In genomic region chr9:134213508-134214394, GRCh38 we compare ENCODE assay signal across 26 cellular contexts. TPM values are rescaled to one million over a fixed set of nuclear protein-coding genes. Genes with fewer than 3 reads are reported as not detected.
DNase-seq lines count a peak whose midpoint lies in the region; FAIRE-seq and TF ChIP-seq lines count a peak whose summit lies in the region.
"Had no signal": no experiment of that assay in that cellular context is flagged by ENCODE, and none has a peak within 500 bp of the region (broad histone marks: within the 10 kb centered on the region; RNA-seq: fewer than 3 reads in every experiment).

No MANE protein-coding gene starts in this region.

- H3K27me3 ChIP-seq in BE2C (no peaks in the 10 kb centered on the region), Peyer's patch (no peaks in the 10 kb centered on the region), ovary (no peaks in the 10 kb centered on the region)
- H3K27me3 ChIP-seq: heart right ventricle had no signal

- intact Hi-C loops in kidney (cut with DNase I) = no loop called here
- intact Hi-C loops in ovary (cut with DNase I) = no loop called here

- peak overlapping the region; percentile 55 to 86 (median 72) for H3K27ac ChIP-seq in Peyer's patch
- no peak overlapping the region for H3K27ac ChIP-seq in kidney (ENCODE audit: low read depth in 2 of 2, low read length in 2 of 2)
- no peak overlapping the region for H3K27ac ChIP-seq in ovary

- H3K9me3 ChIP-seq in BE2C (0 out of 2 replicates have a peak, but pooled peaks cover 2% of the 10 kb centered on the region), Peyer's patch (no peaks in the 10 kb centered on the region), kidney (ENCODE audit: control insufficient read depth in 1 of 2, low read length in 2 of 2) (peaks cover 0 to 7% of the 10 kb centered on the region in 2 donors), ovary (no peaks in the 10 kb centered on the region)

- TF ChIP-seq CTCF in BE2C (IDR thresholded peaks at IDR 0.05; ENCODE audit: low read depth, low read length) (no peak), Peyer's patch (IDR thresholded peaks at IDR 0.05) (no peak), kidney (IDR thresholded peaks at IDR 0.05; ENCODE audit: borderline replicate concordance, extremely low read depth, insufficient read depth) (no peak), ovary (IDR thresholded peaks at IDR 0.05) (no peak), GM13976 (IDR thresholded peaks at IDR 0.05; ENCODE audit: borderline replicate concordance, control extremely low read depth, extremely low read depth, insufficient read depth, missing control alignments) (no peak)

- no peak for FAIRE-seq in kidney (lab: Jason Lieb, UNC)
- FAIRE-seq: GM12891 had no signal

- 62 to 77% (median 71%) methylated on average over 6 to 12 of the region's 12 CpGs for WGBS in ovary, 3 donors

- in situ Hi-C loops in GM13976 (cut with MboI; ENCODE audit: low sequenced_read_pairs, unreplicated experiment) = no loop called here

- no peaks in the 10 kb centered on the region for H3K36me3 ChIP-seq in BE2C
- no peaks in the 10 kb centered on the region for H3K36me3 ChIP-seq in Peyer's patch
- H3K36me3 ChIP-seq in kidney (ENCODE audit: control insufficient read depth in 1 of 2, insufficient read depth in 2 of 2, low read length in 2 of 2) = no peaks in the 10 kb centered on the region
- H3K36me3 ChIP-seq in ovary = no peaks in the 10 kb centered on the region
- H3K36me3 ChIP-seq: heart right ventricle had no signal

- no peak for TF ChIP-seq POLR2A in Peyer's patch (IDR thresholded peaks at IDR 0.05)
- TF ChIP-seq POLR2A in ovary (IDR thresholded peaks at IDR 0.05) = no peak

- H3K4me3 ChIP-seq in BE2C (ENCODE audit: low read depth, low read length) (no peak overlapping the region), Peyer's patch (no peak overlapping the region), kidney (ENCODE audit: low read length in 2 of 2) (no peak overlapping the region), ovary (no peak overlapping the region)
- H3K4me3 ChIP-seq: heart right ventricle had no signal

- H3K9ac ChIP-seq in kidney (ENCODE audit: low read length in 2 of 2) = no peak overlapping the region

- DNase-seq in BE2C (peak; percentile 4), Peyer's patch (no peak), kidney (peak; percentile 54), ovary (peak; percentile 13 to 52 (median 27)), activated gamma-delta T cell (lab: John Stamatoyannopoulos, UW) (no peak), NCI-H187 (lab: John Stamatoyannopoulos, UW) (no peak), GDM1 (lab: John Stamatoyannopoulos, UW) (no peak), GM13976 (ENCODE audit: low spot score) (no peak)
- DNase-seq: ACHN; activated CD4-positive, alpha-beta T cell treated with anti-CD3 and anti-CD28 coated beads for 4 hours; activated CD8-positive, alpha-beta memory T cell treated with anti-CD3 and anti-CD28 coated beads, Interleukin-2, amount 50 U/mL, for 4 hours; activated naive CD4-positive, alpha-beta T cell; anterior cingulate cortex; DMS153; HFFc6; immature natural killer cell; KBM-7; NCI-H187 treated with DMSO at 0.1 percent for 48 hours; NCI-H446; NK-92 treated with Interleukin-12 subunit alpha and Interleukin-12 subunit beta, amount 100 ng/mL, for 24 hours; RPMI8226; SW 1271 had no signal

- TF ChIP-seq EP300 in ovary (IDR thresholded peaks at IDR 0.05) = no peak

- no peaks in the 10 kb centered on the region; the same call in 1 of the 2 replicates for H3K4me1 ChIP-seq in BE2C
- H3K4me1 ChIP-seq in Peyer's patch = peaks cover 0 to 13% (median 0%) of the 10 kb centered on the region in 4 donors
- H3K4me1 ChIP-seq in kidney (ENCODE audit: control insufficient read depth in 1 of 2, insufficient read depth in 1 of 2, low read depth in 1 of 2, low read length in 2 of 2) = peaks cover 0 to 18% of the 10 kb centered on the region in 2 donors
- H3K4me1 ChIP-seq in ovary (ENCODE audit: insufficient read depth) = peaks cover 28% of the 10 kb centered on the region

RNA-seq across cellular contexts. Expression of gene RNU6ATAC, which starts 49.4 kb away (rescaled TPM):
- 32.9 TPM for polyA plus RNA-seq in BE2C (2012; ENCODE audit: insufficient read depth, insufficient read length, low read depth)
- not detected for total RNA-seq in Peyer's patch
- 232 TPM for total RNA-seq in kidney
- not detected for polyA plus RNA-seq in kidney (ENCODE audit: insufficient read depth, low read depth, low replicate concordance)
- total RNA-seq in ovary = 100 to 1,000 TPM in 3 of 7 donors, 10 to 100 TPM in 2, not detected in 2; 74.9 to 294 (median 169) TPM
- not detected for polyA plus RNA-seq in ovary
- total RNA-seq: lung microvascular endothelial cell, pulmonary artery endothelial cell had no signal
- polyA plus RNA-seq: heart right ventricle, immature natural killer cell had no signal

Comparison
In these comparisons a context has a peak if more than half of its experiments do, and no peak if none do; other contexts are left out.
1. DNase-seq: peak in BE2C (single experiment), kidney (single experiment) and ovary (5 of 5); none in Peyer's patch (0 of 3), activated gamma-delta T cell (single experiment), NCI-H187 (0 of 2), GDM1 (single experiment) and GM13976 (single experiment).
2. H3K27ac ChIP-seq: peak in Peyer's patch (4 of 4); none in kidney (0 of 2) and ovary (0 of 2).